Comparison of ENCODE assay signal across 8 cellular contexts in the genomic region with DNA sequence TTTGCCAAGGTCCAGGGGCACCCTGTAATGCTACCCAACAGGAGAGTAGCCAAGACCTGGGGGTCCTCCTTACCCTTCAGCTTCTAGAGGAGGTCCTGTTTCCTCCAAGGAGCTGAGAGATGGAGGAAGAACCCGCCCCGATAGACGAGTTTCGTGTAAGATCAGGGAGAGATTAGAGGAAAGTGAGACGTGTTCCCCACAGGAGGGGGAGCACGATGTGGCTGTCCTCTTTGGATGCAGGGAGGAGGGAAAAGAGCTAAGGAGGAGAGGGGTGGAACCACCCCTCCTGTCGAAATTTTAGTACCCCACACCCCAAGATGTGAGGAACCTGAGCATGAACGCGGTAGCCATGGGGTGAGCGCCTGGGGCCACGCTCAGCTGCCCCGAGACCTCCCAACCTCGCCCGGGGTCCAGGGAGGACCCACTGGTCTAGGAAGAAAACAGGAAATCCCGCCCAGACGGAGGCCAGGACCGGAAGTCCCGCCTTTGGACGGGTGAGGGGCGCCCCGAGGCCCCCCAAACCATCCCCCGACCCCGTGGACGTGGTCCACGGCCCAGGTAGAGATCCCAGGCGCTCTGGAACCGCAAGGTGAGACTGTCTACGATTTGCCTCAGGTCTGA. TPM values are rescaled to one million over a fixed set of nuclear protein-coding genes. Genes with fewer than 3 reads are reported as not detected.
A peak's percentile ranks its signal among the peaks of the same experiment; 100 is the strongest.
DNase-seq lines count a peak whose midpoint lies in the region; ATAC-seq and TF ChIP-seq lines count a peak whose summit lies in the region.

No MANE protein-coding gene starts in this region.

- H3K4me1 ChIP-seq in mucosa of rectum (ENCODE audit: control insufficient read depth in 2 of 2, insufficient read depth in 2 of 2, low read length in 2 of 2) (peaks cover 18% of the 10 kb centered on the region in 2 donors), thymus (ENCODE audit: control insufficient read depth, insufficient read depth, low read length) (peaks cover 4% of the 10 kb centered on the region)

- peaks cover 28% of the 10 kb centered on the region for H3K36me3 Mint-ChIP-seq in activated CD4-positive, alpha-beta memory T cell treated with anti-CD3 and anti-CD28 coated beads, Interleukin-2, amount 10 ng/mL, durations not matched to agents 7 days and 5 days (ENCODE audit: low read depth)

- H3K9me3 ChIP-seq in mucosa of rectum (ENCODE audit: control insufficient read depth in 2 of 2, low read length in 2 of 2) (no peaks in the 10 kb centered on the region), thymus (ENCODE audit: control insufficient read depth) (no peaks in the 10 kb centered on the region)

- under 1% methylated on average over 28 of the region's 28 CpGs for WGBS in thymus

- CTCF ChIA-PET in activated CD4-positive, alpha-beta memory T cell treated with anti-CD3 and anti-CD28 coated beads, Interleukin-2, amount 10 ng/mL, durations not matched to agents 7 days and 5 days (lab: Charles Lee): no interaction called here

- H3K27ac ChIP-seq in epithelial cell of prostate (peak overlapping the region; percentile 94), mucosa of rectum (ENCODE audit: low read depth in 2 of 2, low read length in 2 of 2) (peak overlapping the region; percentile 98 to 99), thymus (ENCODE audit: low read depth) (peak overlapping the region; percentile 97)

- no peaks in the 10 kb centered on the region for H3K27me3 ChIP-seq in mucosa of rectum (ENCODE audit: control insufficient read depth in 2 of 2, insufficient read depth in 2 of 2, low read length in 2 of 2)
- H3K27me3 ChIP-seq in thymus (ENCODE audit: control insufficient read depth, insufficient read depth): no peaks in the 10 kb centered on the region

- H3K4me3 Mint-ChIP-seq in activated CD4-positive, alpha-beta memory T cell treated with anti-CD3 and anti-CD28 coated beads, Interleukin-2, amount 10 ng/mL, durations not matched to agents 7 days and 5 days: no peak overlapping the region

- no peaks in the 10 kb centered on the region for H3K9me3 Mint-ChIP-seq in activated CD4-positive, alpha-beta memory T cell treated with anti-CD3 and anti-CD28 coated beads, Interleukin-2, amount 10 ng/mL, durations not matched to agents 7 days and 5 days

- TF ChIP-seq CTCF in GM13976 (IDR thresholded peaks at IDR 0.05; ENCODE audit: borderline replicate concordance, control extremely low read depth, extremely low read depth, insufficient read depth, missing control alignments): no peak

- H3K36me3 ChIP-seq in mucosa of rectum (ENCODE audit: control insufficient read depth in 2 of 2, insufficient read depth in 2 of 2, low read length in 2 of 2): peaks cover 19 to 22% of the 10 kb centered on the region in 2 donors
- peaks cover 32% of the 10 kb centered on the region for H3K36me3 ChIP-seq in thymus (ENCODE audit: control insufficient read depth, insufficient read depth)

- POLR2A ChIA-PET in activated CD4-positive, alpha-beta memory T cell treated with anti-CD3 and anti-CD28 coated beads, Interleukin-2, amount 10 ng/mL, durations not matched to agents 7 days and 5 days (lab: Charles Lee): interaction anchor here (0.8 to 3.4 kb wide), 9 partner anchors 8 to 380 kb away, joined by 3 to 39 read pairs (median 8); a partner anchor contains a TSS

- peak overlapping the region; percentile 99 to 100 for H3K9ac ChIP-seq in mucosa of rectum (ENCODE audit: low read depth in 1 of 2, low read length in 2 of 2)

- DNase-seq in GM13976 (ENCODE audit: low spot score) (peak; percentile 63), NCI-H1930 (lab: John Stamatoyannopoulos, UW) (peak; percentile 54 to 74), epithelial cell of prostate (ENCODE audit: low read depth, low spot score) (no peak), COLO829 (ENCODE audit: low spot score) (no peak)
- peak; percentile 67 for DNase-seq in activated CD4-positive, alpha-beta memory T cell treated with anti-CD3 and anti-CD28 coated beads, Interleukin-2, amount 10 ng/mL, durations not matched to agents 7 days and 5 days

- H3K4me3 ChIP-seq in mucosa of rectum (ENCODE audit: low read length in 2 of 2) (peak overlapping the region; percentile 99), thymus (ENCODE audit: low read length) (peak overlapping the region; percentile 89)

- ATAC-seq in GM18907 (IDR thresholded peaks at IDR 0.05; ENCODE audit: unreplicated experiment): no peak

- in situ Hi-C loops in GM13976 (cut with MboI; ENCODE audit: low sequenced_read_pairs, unreplicated experiment): no loop called here

- peaks cover 43% of the 10 kb centered on the region for H3K4me1 Mint-ChIP-seq in activated CD4-positive, alpha-beta memory T cell treated with anti-CD3 and anti-CD28 coated beads, Interleukin-2, amount 10 ng/mL, durations not matched to agents 7 days and 5 days

- no peak overlapping the region for H3K27ac Mint-ChIP-seq in activated CD4-positive, alpha-beta memory T cell treated with anti-CD3 and anti-CD28 coated beads, Interleukin-2, amount 10 ng/mL, durations not matched to agents 7 days and 5 days

- no peaks in the 10 kb centered on the region for H3K27me3 Mint-ChIP-seq in activated CD4-positive, alpha-beta memory T cell treated with anti-CD3 and anti-CD28 coated beads, Interleukin-2, amount 10 ng/mL, durations not matched to agents 7 days and 5 days

RNA-seq across cellular contexts. Expression of a gene that starts 1.2 kb away (rescaled TPM):
- total RNA-seq in activated CD4-positive, alpha-beta memory T cell treated with anti-CD3 and anti-CD28 coated beads, Interleukin-2, amount 10 ng/mL, durations not matched to agents 7 days and 5 days: 10 to 100 TPM; 20.2 to 23.0 TPM
- 27.9 TPM for polyA plus RNA-seq in thymus

RNA-seq across cellular contexts. Expression of a gene that starts 1.6 kb away (rescaled TPM):
- total RNA-seq in activated CD4-positive, alpha-beta memory T cell treated with anti-CD3 and anti-CD28 coated beads, Interleukin-2, amount 10 ng/mL, durations not matched to agents 7 days and 5 days: 10 to 100 TPM; 42.3 to 47.6 TPM
- polyA plus RNA-seq in thymus: 69.7 TPM

RNA-seq across cellular contexts. Expression of a gene that starts 8.5 kb away (rescaled TPM):
- 100 to 1,000 TPM; 121 to 129 TPM for total RNA-seq in activated CD4-positive, alpha-beta memory T cell treated with anti-CD3 and anti-CD28 coated beads, Interleukin-2, amount 10 ng/mL, durations not matched to agents 7 days and 5 days
- polyA plus RNA-seq in thymus: 85.3 TPM

RNA-seq across cellular contexts. Expression of a gene that starts 20.8 kb away (rescaled TPM):
- 10 to 100 TPM; 25.7 to 26.4 TPM for total RNA-seq in activated CD4-positive, alpha-beta memory T cell treated with anti-CD3 and anti-CD28 coated beads, Interleukin-2, amount 10 ng/mL, durations not matched to agents 7 days and 5 days
- 11.5 TPM for polyA plus RNA-seq in thymus

RNA-seq across cellular contexts. Expression of a gene that starts 25.0 kb away (rescaled TPM):
- total RNA-seq in activated CD4-positive, alpha-beta memory T cell treated with anti-CD3 and anti-CD28 coated beads, Interleukin-2, amount 10 ng/mL, durations not matched to agents 7 days and 5 days: 10 to 100 TPM; 69.3 to 71.7 TPM
- 125 TPM for polyA plus RNA-seq in thymus

Comparison
In these comparisons a context has a peak if more than half of its experiments do, and no peak if none do; other contexts are left out.
1. DNase-seq: peak in GM13976 (single experiment), NCI-H1930 (2 of 2) and activated CD4-positive, alpha-beta memory T cell treated with anti-CD3 and anti-CD28 coated beads, Interleukin-2, amount 10 ng/mL, durations not matched to agents 7 days and 5 days (single experiment); none in epithelial cell of prostate (single experiment) and COLO829 (single experiment).
2. Peak in every context shown above with its lines, with median percentiles within 50 percentile points of each other: H3K27ac ChIP-seq.